ENCODE assay signal across 2 cellular contexts in the genomic region with DNA sequence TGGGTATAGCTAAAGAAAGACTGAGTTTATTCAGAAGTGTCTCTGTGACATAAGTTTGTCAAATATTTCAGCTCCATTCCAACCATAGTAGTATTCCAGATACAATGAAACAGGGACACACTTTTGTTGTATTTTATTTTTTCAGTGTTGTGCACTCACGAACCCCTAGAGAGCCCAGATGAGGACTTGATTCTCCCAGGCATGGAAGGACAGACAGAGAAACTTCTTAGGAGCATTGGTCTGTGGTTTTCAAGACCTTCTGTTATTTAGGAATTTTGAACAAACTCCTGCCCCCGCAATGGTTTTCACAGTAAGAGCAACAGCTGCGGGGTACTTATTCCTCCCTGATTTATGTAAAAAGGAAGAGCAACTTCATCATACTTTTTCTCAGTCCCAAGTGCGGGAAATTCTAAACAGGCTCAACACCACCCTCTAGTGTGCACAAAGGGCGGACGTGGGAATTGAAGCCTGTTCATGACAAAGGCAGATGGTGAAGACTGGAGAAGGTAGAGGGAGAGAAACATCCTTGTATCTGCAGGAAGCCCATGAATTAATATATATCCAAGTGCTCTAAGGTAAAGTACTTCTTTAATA.
TF ChIP-seq lines count a peak whose summit lies in the region.

No MANE protein-coding gene starts in this region.

TF ChIP-seq in HEK293T, 16 proteins besides CTCF, POLR2A, EP300 and RAD21 (continued from another document):
- TF ChIP-seq, protein P1, sequence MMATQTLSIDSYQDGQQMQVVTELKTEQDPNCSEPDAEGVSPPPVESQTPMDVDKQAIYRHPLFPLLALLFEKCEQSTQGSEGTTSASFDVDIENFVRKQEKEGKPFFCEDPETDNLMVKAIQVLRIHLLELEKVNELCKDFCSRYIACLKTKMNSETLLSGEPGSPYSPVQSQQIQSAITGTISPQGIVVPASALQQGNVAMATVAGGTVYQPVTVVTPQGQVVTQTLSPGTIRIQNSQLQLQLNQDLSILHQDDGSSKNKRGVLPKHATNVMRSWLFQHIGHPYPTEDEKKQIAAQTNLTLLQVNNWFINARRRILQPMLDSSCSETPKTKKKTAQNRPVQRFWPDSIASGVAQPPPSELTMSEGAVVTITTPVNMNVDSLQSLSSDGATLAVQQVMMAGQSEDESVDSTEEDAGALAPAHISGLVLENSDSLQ (IDR thresholded peaks at IDR 0.05) = no peak
- TF ChIP-seq NFRKB (IDR thresholded peaks at IDR 0.05) (no peak), TARDBP (IDR thresholded peaks at IDR 0.05) (no peak), ARNT (IDR thresholded peaks at IDR 0.05) (no peak)

TF ChIP-seq in WTC11, 78 proteins besides CTCF, POLR2A, EP300 and RAD21 (continued from another document):
- TF ChIP-seq, protein P2, sequence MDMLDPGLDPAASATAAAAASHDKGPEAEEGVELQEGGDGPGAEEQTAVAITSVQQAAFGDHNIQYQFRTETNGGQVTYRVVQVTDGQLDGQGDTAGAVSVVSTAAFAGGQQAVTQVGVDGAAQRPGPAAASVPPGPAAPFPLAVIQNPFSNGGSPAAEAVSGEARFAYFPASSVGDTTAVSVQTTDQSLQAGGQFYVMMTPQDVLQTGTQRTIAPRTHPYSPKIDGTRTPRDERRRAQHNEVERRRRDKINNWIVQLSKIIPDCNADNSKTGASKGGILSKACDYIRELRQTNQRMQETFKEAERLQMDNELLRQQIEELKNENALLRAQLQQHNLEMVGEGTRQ (CRISPR knock-in tag; IDR thresholded peaks at IDR 0.05) = no peak
- TF ChIP-seq GRHL2 (CRISPR knock-in tag; IDR thresholded peaks at IDR 0.05; ENCODE audit: insufficient replicate concordance, severe bottlenecking) (no peak), ZNF138 (CRISPR knock-in tag; conservative IDR thresholded peaks at IDR 0.05) (no peak), TCF7 (CRISPR knock-in tag; IDR thresholded peaks at IDR 0.05; ENCODE audit: low read depth) (no peak), SMAD3 (CRISPR knock-in tag; IDR thresholded peaks at IDR 0.05; ENCODE audit: borderline replicate concordance) (no peak)
- TF ChIP-seq, protein P3, sequence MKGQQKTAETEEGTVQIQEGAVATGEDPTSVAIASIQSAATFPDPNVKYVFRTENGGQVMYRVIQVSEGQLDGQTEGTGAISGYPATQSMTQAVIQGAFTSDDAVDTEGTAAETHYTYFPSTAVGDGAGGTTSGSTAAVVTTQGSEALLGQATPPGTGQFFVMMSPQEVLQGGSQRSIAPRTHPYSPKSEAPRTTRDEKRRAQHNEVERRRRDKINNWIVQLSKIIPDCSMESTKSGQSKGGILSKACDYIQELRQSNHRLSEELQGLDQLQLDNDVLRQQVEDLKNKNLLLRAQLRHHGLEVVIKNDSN (CRISPR knock-in tag; IDR thresholded peaks at IDR 0.05) = no peak
- TF ChIP-seq, protein P4, sequence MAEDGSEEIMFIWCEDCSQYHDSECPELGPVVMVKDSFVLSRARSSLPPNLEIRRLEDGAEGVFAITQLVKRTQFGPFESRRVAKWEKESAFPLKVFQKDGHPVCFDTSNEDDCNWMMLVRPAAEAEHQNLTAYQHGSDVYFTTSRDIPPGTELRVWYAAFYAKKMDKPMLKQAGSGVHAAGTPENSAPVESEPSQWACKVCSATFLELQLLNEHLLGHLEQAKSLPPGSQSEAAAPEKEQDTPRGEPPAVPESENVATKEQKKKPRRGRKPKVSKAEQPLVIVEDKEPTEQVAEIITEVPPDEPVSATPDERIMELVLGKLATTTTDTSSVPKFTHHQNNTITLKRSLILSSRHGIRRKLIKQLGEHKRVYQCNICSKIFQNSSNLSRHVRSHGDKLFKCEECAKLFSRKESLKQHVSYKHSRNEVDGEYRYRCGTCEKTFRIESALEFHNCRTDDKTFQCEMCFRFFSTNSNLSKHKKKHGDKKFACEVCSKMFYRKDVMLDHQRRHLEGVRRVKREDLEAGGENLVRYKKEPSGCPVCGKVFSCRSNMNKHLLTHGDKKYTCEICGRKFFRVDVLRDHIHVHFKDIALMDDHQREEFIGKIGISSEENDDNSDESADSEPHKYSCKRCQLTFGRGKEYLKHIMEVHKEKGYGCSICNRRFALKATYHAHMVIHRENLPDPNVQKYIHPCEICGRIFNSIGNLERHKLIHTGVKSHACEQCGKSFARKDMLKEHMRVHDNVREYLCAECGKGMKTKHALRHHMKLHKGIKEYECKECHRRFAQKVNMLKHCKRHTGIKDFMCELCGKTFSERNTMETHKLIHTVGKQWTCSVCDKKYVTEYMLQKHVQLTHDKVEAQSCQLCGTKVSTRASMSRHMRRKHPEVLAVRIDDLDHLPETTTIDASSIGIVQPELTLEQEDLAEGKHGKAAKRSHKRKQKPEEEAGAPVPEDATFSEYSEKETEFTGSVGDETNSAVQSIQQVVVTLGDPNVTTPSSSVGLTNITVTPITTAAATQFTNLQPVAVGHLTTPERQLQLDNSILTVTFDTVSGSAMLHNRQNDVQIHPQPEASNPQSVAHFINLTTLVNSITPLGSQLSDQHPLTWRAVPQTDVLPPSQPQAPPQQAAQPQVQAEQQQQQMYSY (CRISPR knock-in tag; IDR thresholded peaks at IDR 0.05) = no peak
- TF ChIP-seq, protein P5, sequence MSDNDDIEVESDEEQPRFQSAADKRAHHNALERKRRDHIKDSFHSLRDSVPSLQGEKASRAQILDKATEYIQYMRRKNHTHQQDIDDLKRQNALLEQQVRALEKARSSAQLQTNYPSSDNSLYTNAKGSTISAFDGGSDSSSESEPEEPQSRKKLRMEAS (CRISPR knock-in tag; IDR thresholded peaks at IDR 0.05) = no peak
